In genomic region chr13:76153239-76153638, GRCh38 we compare ENCODE assay signal across 4 cellular contexts.
"Had no signal": no experiment of that assay in that cellular context is flagged by ENCODE, and none has a peak within 500 bp of the region (broad histone marks: within the 10 kb centered on the region; RNA-seq: fewer than 3 reads in every experiment).

No MANE protein-coding gene starts in this region.

- H3K4me3 ChIP-seq: K562 had no signal

- ATAC-seq: HepG2, K562 had no signal

- DNase-seq: IMR-90 had no signal

- H3K27ac ChIP-seq: HL-60 had no signal
